Comparison of ENCODE assay signal across 12 cellular contexts in the genomic region with DNA sequence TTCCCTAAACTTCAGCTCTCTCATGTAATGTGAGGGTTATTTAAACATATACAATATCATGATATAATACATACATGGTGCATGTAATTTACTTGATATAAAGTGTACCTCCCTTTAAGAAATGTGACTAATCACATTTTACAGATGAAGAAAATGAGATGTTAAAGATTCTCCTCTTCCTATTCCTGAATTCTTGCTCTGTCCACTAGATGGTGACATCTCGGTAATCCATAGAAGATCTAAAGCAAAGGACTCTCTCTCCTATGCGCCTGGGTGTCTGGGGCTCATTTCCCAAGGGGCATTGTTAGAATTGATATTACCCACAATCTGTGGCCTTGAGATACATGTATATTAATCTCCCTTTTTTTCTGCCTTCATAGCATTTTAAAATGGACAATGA.
A peak's percentile ranks its signal among the peaks of the same experiment; 100 is the strongest.
DNase-seq lines count a peak whose midpoint lies in the region; ATAC-seq and TF ChIP-seq lines count a peak whose summit lies in the region.
"Had no signal": no experiment of that assay in that cellular context is flagged by ENCODE, and none has a peak within 500 bp of the region (broad histone marks: within the 10 kb centered on the region; RNA-seq: fewer than 3 reads in every experiment).

No MANE protein-coding gene starts in this region.

- no peak for ATAC-seq in stimulated activated naive CD8-positive, alpha-beta T cell treated with anti-CD3 and anti-CD28 coated beads, Interleukin-15, Interleukin-2, amounts not matched to agents 100 U/mL and 50 U/mL, for 24 hours
- ATAC-seq: lower lobe of right lung had no signal

- H3K9me2 ChIP-seq in MM.1S (replicated peaks; ENCODE audit: insufficient read depth, low read length), result no peaks in the 10 kb centered on the region

- H3K4me3 ChIP-seq in breast epithelium (no peak overlapping the region), MM.1S (ENCODE audit: low read length) (no peak overlapping the region), endodermal cell (ENCODE audit: low read length) (no peak overlapping the region), trophoblast cell (ENCODE audit: low read depth, low read length) (no peak overlapping the region)
- H3K4me3 ChIP-seq: lower lobe of right lung, tibial nerve had no signal

- DNase-seq in MCF 10A (ENCODE audit: unreplicated experiment) (peak; percentile 17), breast epithelium (ENCODE audit: low spot score in 2 of 2) (no peak), MM.1S (no peak), endodermal cell (no peak), type B pancreatic cell (ENCODE audit: extremely low spot score, unreplicated experiment) (no peak), trophoblast cell (no peak), NCI-H1436 (lab: John Stamatoyannopoulos, UW) (no peak)
- no peak for DNase-seq in stimulated activated naive CD8-positive, alpha-beta T cell treated with anti-CD3 and anti-CD28 coated beads, Interleukin-15, Interleukin-2, amounts not matched to agents 100 U/mL and 50 U/mL, for 24 hours
- DNase-seq: caudate nucleus, lower lobe of right lung, T1000 had no signal

- H3K18ac ChIP-seq in trophoblast cell (ENCODE audit: low read length), result no peak overlapping the region

- no peak overlapping the region for H4K12ac ChIP-seq in trophoblast cell (ENCODE audit: low read depth, low read length)

- CTCF ChIA-PET in MCF 10A (lab: Yijun Ruan, JAX), result interaction anchor here (0.7 to 2.3 kb wide), 9 partner anchors 10 to 914 kb away, joined by 3 to 29 read pairs (median 4); no protein-coding TSS in a partner anchor

- H3K4me1 ChIP-seq in breast epithelium (no peaks in the 10 kb centered on the region), MM.1S (ENCODE audit: low read length) (peaks cover 20% of the 10 kb centered on the region), endodermal cell (ENCODE audit: control insufficient read depth, insufficient read depth, low read length) (no peaks in the 10 kb centered on the region), trophoblast cell (ENCODE audit: control insufficient read depth in 1 of 2, insufficient read depth in 2 of 2, low read length in 2 of 2) (no peaks in the 10 kb centered on the region)
- H3K4me1 ChIP-seq: lower lobe of right lung, tibial nerve had no signal

- no peak overlapping the region for H3K4ac ChIP-seq in trophoblast cell (ENCODE audit: low read depth, low read length)

- TF ChIP-seq CTCF in MCF 10A (IDR thresholded peaks at IDR 0.05; ENCODE audit: unreplicated experiment) (peak; percentile 24), breast epithelium (IDR thresholded peaks at IDR 0.05) (no peak), MM.1S (IDR thresholded peaks at IDR 0.05; ENCODE audit: low read length) (peak; percentile 59), endodermal cell (conservative IDR thresholded peaks at IDR 0.05) (peak; percentile 77), type B pancreatic cell (conservative IDR thresholded peaks at IDR 0.05) (peak; percentile 66)

- no peak overlapping the region for H3K4me3 Mint-ChIP-seq in MCF 10A (ENCODE audit: unreplicated experiment)
- no peak overlapping the region for H3K4me3 Mint-ChIP-seq in endodermal cell
- no peak overlapping the region for H3K4me3 Mint-ChIP-seq in type B pancreatic cell

- H3K27me3 Mint-ChIP-seq in MCF 10A (ENCODE audit: insufficient read depth, unreplicated experiment) (no peaks in the 10 kb centered on the region), endodermal cell (ENCODE audit: insufficient read depth) (no peaks in the 10 kb centered on the region), type B pancreatic cell (no peaks in the 10 kb centered on the region)

- H3K4me2 ChIP-seq in MM.1S (ENCODE audit: low read depth, low read length) (no peak overlapping the region), trophoblast cell (ENCODE audit: low read length) (no peak overlapping the region)

- H3K14ac ChIP-seq in trophoblast cell (ENCODE audit: low read length), result no peak overlapping the region

- no peak overlapping the region for H3K23ac ChIP-seq in trophoblast cell (ENCODE audit: low read length)

- no peak overlapping the region for H2BK120ac ChIP-seq in trophoblast cell (ENCODE audit: insufficient read depth, low read length, poor library complexity)

- TF ChIP-seq POLR2A in breast epithelium (IDR thresholded peaks at IDR 0.05), result no peak

- H4K8ac ChIP-seq in trophoblast cell (ENCODE audit: low read depth, low read length), result no peak overlapping the region

- H3F3A ChIP-seq in MM.1S (ENCODE audit: insufficient read depth, low read length), result peaks cover 9% of the 10 kb centered on the region

- no peaks in the 10 kb centered on the region for H3K9me3 Mint-ChIP-seq in MCF 10A (ENCODE audit: unreplicated experiment)
- H3K9me3 Mint-ChIP-seq in endodermal cell, result peaks cover 11% of the 10 kb centered on the region
- no peaks in the 10 kb centered on the region for H3K9me3 Mint-ChIP-seq in type B pancreatic cell

- H3K9ac ChIP-seq in MM.1S (ENCODE audit: low read length) (no peak overlapping the region), endodermal cell (ENCODE audit: extremely low read depth, low read length, poor library complexity, severe bottlenecking) (no peak overlapping the region), trophoblast cell (ENCODE audit: low read length) (no peak overlapping the region)

- intact Hi-C loops in MCF 10A (cut with micrococcal nuclease), result loop anchor here (1.0 kb wide), 1 partner anchor 45 kb away; no protein-coding TSS in a partner anchor
- intact Hi-C loops in breast epithelium (cut with DNase I; ENCODE audit: low total_unique reads), result no loop called here

- no peak overlapping the region for H2AK5ac ChIP-seq in trophoblast cell (ENCODE audit: low read length)

- POLR2A ChIA-PET in MCF 10A (lab: Yijun Ruan, JAX), result no interaction called here

- BruUV-seq in MCF 10A (replicated peaks; lab: Mats Ljungman, UMichigan), result no TSS peak

- no peaks in the 10 kb centered on the region for H3K79me1 ChIP-seq in trophoblast cell (ENCODE audit: low read length)

- H2BK5ac ChIP-seq in trophoblast cell (ENCODE audit: low read depth, low read length, poor library complexity), result no peak overlapping the region

- no peak overlapping the region for H3K27ac Mint-ChIP-seq in MCF 10A (ENCODE audit: low read depth, unreplicated experiment)
- no peak overlapping the region for H3K27ac Mint-ChIP-seq in endodermal cell
- no peak overlapping the region for H3K27ac Mint-ChIP-seq in type B pancreatic cell

- WGBS in endodermal cell (ENCODE audit: insufficient coverage in 1 of 2, insufficient read length in 1 of 2), 2 experiments, result 65 to 88% methylated on average over 1 to 2 of the region's 2 CpGs
- WGBS in trophoblast cell (ENCODE audit: extremely low coverage, insufficient coverage, insufficient read length), result no CpG with 5 or more reads among the region's 2 CpGs

- peaks cover 5 to 6% of the 10 kb centered on the region in 2 donors for H3K9me3 ChIP-seq in breast epithelium
- H3K9me3 ChIP-seq in MM.1S (replicated peaks; ENCODE audit: insufficient read depth, low read length), result no peaks in the 10 kb centered on the region
- H3K9me3 ChIP-seq in endodermal cell (ENCODE audit: control insufficient read depth, low read length), result peaks cover 7% of the 10 kb centered on the region
- no peaks in the 10 kb centered on the region for H3K9me3 ChIP-seq in trophoblast cell (ENCODE audit: insufficient read depth, low read depth, low read length)

- H2AFZ ChIP-seq in MM.1S (ENCODE audit: low read length) (no peak overlapping the region), trophoblast cell (ENCODE audit: insufficient read depth, low read length, poor library complexity) (no peak overlapping the region)

- no peaks in the 10 kb centered on the region for H4K20me1 ChIP-seq in MM.1S (ENCODE audit: insufficient read depth, low read length)

- no peaks in the 10 kb centered on the region for H3K27me3 ChIP-seq in breast epithelium
- no peaks in the 10 kb centered on the region for H3K27me3 ChIP-seq in MM.1S (replicated peaks; ENCODE audit: insufficient read depth, low read length)
- no peaks in the 10 kb centered on the region for H3K27me3 ChIP-seq in endodermal cell (ENCODE audit: control insufficient read depth, insufficient read depth, low read length, poor library complexity, severe bottlenecking)
- no peaks in the 10 kb centered on the region for H3K27me3 ChIP-seq in trophoblast cell (ENCODE audit: insufficient read depth, low read length)
- H3K27me3 ChIP-seq: tibial nerve had no signal

- no peaks in the 10 kb centered on the region for H3K36me3 ChIP-seq in breast epithelium
- no peaks in the 10 kb centered on the region for H3K36me3 ChIP-seq in MM.1S (replicated peaks; ENCODE audit: insufficient read depth, low read length)
- H3K36me3 ChIP-seq in endodermal cell (ENCODE audit: control insufficient read depth, insufficient read depth, low read length), result no peaks in the 10 kb centered on the region
- H3K36me3 ChIP-seq in trophoblast cell (ENCODE audit: control insufficient read depth in 1 of 2, insufficient read depth in 2 of 2, low read length in 2 of 2), result no peaks in the 10 kb centered on the region
- H3K36me3 ChIP-seq: lower lobe of right lung, tibial nerve had no signal

- H4K91ac ChIP-seq in trophoblast cell (ENCODE audit: low read depth, low read length), result no peak overlapping the region

- H3K27ac ChIP-seq in breast epithelium (no peak overlapping the region), MM.1S (ENCODE audit: low read length) (no peak overlapping the region), endodermal cell (ENCODE audit: low read depth, low read length) (no peak overlapping the region), trophoblast cell (ENCODE audit: low read depth, low read length) (no peak overlapping the region)
- H3K27ac ChIP-seq: lower lobe of right lung, tibial nerve had no signal

- H3K4me1 Mint-ChIP-seq in MCF 10A (ENCODE audit: insufficient read depth, unreplicated experiment) (peaks cover 10% of the 10 kb centered on the region), endodermal cell (no peaks in the 10 kb centered on the region), type B pancreatic cell (ENCODE audit: unreplicated experiment) (no peaks in the 10 kb centered on the region)

- H3K36me3 Mint-ChIP-seq in MCF 10A (ENCODE audit: insufficient read depth, unreplicated experiment), result no peaks in the 10 kb centered on the region
- H3K36me3 Mint-ChIP-seq in endodermal cell (ENCODE audit: low read depth), result no peaks in the 10 kb centered on the region
- H3K36me3 Mint-ChIP-seq in type B pancreatic cell, result no peaks in the 10 kb centered on the region

- H3K79me2 ChIP-seq in MM.1S (ENCODE audit: low read length) (no peaks in the 10 kb centered on the region), trophoblast cell (ENCODE audit: control insufficient read depth, insufficient read depth, low read length, poor library complexity) (no peaks in the 10 kb centered on the region)

- H2BK12ac ChIP-seq in trophoblast cell (ENCODE audit: low read length), result no peak overlapping the region

Comparison
In these comparisons a context has a peak if more than half of its experiments do, and no peak if none do; other contexts are left out.
1. CTCF ChIP-seq: peak in MCF 10A (single experiment), MM.1S (single experiment), endodermal cell (single experiment) and type B pancreatic cell (single experiment); none in breast epithelium (0 of 3).